8 cellular contexts compared by ENCODE assay signal in the genomic region with DNA sequence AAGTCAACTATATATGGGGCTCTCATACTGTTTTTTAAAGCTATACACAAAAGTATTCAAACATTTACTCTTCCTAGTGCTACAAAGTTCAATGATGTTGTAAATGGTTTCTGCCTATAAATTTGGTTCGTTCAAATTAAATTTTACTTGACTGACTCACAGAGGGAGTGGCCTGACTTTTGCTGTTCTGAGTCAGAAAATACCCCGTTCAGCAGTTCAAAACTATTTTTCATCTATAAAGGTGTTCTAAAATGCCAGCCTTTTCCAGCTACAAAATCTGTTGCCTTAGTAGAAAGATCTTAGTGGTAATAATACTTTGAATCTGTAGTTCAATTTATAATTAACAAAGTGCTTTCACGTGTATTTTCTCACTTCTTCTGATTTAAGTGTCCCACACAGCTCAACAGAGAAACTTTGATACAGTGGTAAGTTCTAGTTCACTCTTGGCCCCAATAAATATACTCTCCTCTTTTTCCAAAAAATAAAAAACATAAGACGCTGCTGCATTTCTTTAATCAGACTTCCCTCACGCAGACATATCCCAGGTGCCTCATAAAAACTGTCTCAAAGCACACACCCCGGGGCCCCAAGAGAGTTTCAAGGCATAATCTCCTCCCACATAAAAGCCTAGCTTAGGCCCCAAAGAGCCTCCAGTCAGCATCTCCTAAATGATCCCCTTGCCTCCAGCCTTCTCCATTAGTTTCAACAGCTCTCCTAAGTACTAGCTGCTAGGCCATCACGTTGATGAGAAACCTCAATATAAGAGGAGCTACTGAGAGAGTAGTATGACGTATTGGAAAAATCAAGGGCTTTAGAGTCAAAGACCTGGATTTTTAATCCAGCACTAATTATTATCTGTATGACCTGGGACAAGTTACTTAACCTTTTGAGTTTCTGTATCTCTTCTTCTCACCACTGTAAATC. TPM values are rescaled to one million over a fixed set of nuclear protein-coding genes. Genes with fewer than 3 reads are reported as not detected.
A peak's percentile ranks its signal among the peaks of the same experiment; 100 is the strongest.
DNase-seq lines count a peak whose midpoint lies in the region; ATAC-seq and TF ChIP-seq lines count a peak whose summit lies in the region.

No MANE protein-coding gene starts in this region.

- no peaks in the 10 kb centered on the region for H3K9me3 ChIP-seq in SJSA1 (replicated peaks)

- peak; percentile 43 for DNase-seq in NCI-H1436 (lab: John Stamatoyannopoulos, UW)
- DNase-seq in NCI-H1436 treated with DMSO at 0.1 percent for 48 hours (lab: John Stamatoyannopoulos, UW), result no peak
- DNase-seq in SJSA1 (ENCODE audit: low read depth in 1 of 2, low spot score in 2 of 2), result peak in 1 of 2 experiments; percentile 40
- no peak for DNase-seq in effector memory CD8-positive, alpha-beta T cell
- peak; percentile 41 for DNase-seq in pons (ENCODE audit: low spot score)

- H3K4me1 ChIP-seq in SJSA1 (replicated peaks), result peaks cover 85% of the 10 kb centered on the region

- H3K4me3 ChIP-seq in SJSA1, result no peak overlapping the region

- peak overlapping the region; percentile 47 for H3K27ac ChIP-seq in SJSA1

- no peaks in the 10 kb centered on the region for H3K27me3 Mint-ChIP-seq in effector memory CD8-positive, alpha-beta T cell

- H3K27me3 ChIP-seq in SJSA1 (replicated peaks), result no peaks in the 10 kb centered on the region

- peak overlapping the region; percentile 88 to 96 for H3K4me3 Mint-ChIP-seq in effector memory CD8-positive, alpha-beta T cell

- peak overlapping the region; percentile 84 to 88 for H3K27ac Mint-ChIP-seq in effector memory CD8-positive, alpha-beta T cell

- no peak for ATAC-seq in effector memory CD8-positive, alpha-beta T cell (replicated peaks)
- ATAC-seq in GM18867 (IDR thresholded peaks at IDR 0.05; ENCODE audit: unreplicated experiment), result no peak
- ATAC-seq in GM18505 (IDR thresholded peaks at IDR 0.05; ENCODE audit: unreplicated experiment), result no peak
- no peak for ATAC-seq in GM19328 (IDR thresholded peaks at IDR 0.05; ENCODE audit: unreplicated experiment)

- H3K9me3 Mint-ChIP-seq in effector memory CD8-positive, alpha-beta T cell, result no peaks in the 10 kb centered on the region

- H3K4me1 Mint-ChIP-seq in effector memory CD8-positive, alpha-beta T cell (ENCODE audit: low read depth in 2 of 2), result peaks cover 67 to 84% of the 10 kb centered on the region in 2 donors

- peaks cover 38% of the 10 kb centered on the region for H3K36me3 Mint-ChIP-seq in effector memory CD8-positive, alpha-beta T cell (ENCODE audit: insufficient read depth)

- peaks cover 20% of the 10 kb centered on the region for H3K36me3 ChIP-seq in SJSA1

- no peak for TF ChIP-seq POLR2A in GM18505 (IDR thresholded peaks at IDR 0.05; ENCODE audit: borderline replicate concordance, extremely low read depth, insufficient read depth, insufficient read length)

RNA-seq across cellular contexts. Expression of a gene that starts 3.2 kb away (rescaled TPM):
- 287 and 325 TPM in 2 replicates for total RNA-seq in SJSA1 (2014; rRNA removed; shearing (Covaris generic))

Comparison
In these comparisons a context has a peak if more than half of its experiments do, and no peak if none do; other contexts are left out.
1. DNase-seq: peak in NCI-H1436 (single experiment) and pons (single experiment); none in NCI-H1436 treated with DMSO at 0.1 percent for 48 hours (single experiment) and effector memory CD8-positive, alpha-beta T cell (0 of 3).